In genomic region chr5:60959156-60959555, GRCh38 we compare ENCODE assay signal across 12 cellular contexts. TPM values are rescaled to one million over a fixed set of nuclear protein-coding genes. Genes with fewer than 3 reads are reported as not detected.
DNase-seq lines count a peak whose midpoint lies in the region; ATAC-seq and TF ChIP-seq lines count a peak whose summit lies in the region.
"Had no signal": no experiment of that assay in that cellular context is flagged by ENCODE, and none has a peak within 500 bp of the region (broad histone marks: within the 10 kb centered on the region; RNA-seq: fewer than 3 reads in every experiment).

No MANE protein-coding gene starts in this region.

- DNase-seq in SK-N-SH (peak; percentile 14), NCI-H69 (lab: John Stamatoyannopoulos, UW) (peak; percentile 46), epithelial cell of esophagus (ENCODE audit: low read depth) (peak; percentile 22), superior temporal gyrus (ENCODE audit: extremely low spot score) (peak; percentile 83), putamen (ENCODE audit: low spot score) (no peak), mesendoderm (no peak), hepatic stellate cell (ENCODE audit: low spot score) (no peak)
- DNase-seq: activated effector memory CD4-positive, alpha-beta T cell treated with Interleukin-2 at 50 U/mL for 16 hours; DMS153; H7; lower lobe of right lung had no signal

- H3K79me2 ChIP-seq in SK-N-SH (ENCODE audit: insufficient read depth) (peaks cover 55% of the 10 kb centered on the region; the same call in 1 of the 2 replicates), mesendoderm (ENCODE audit: control insufficient read depth, insufficient read depth, low read length) (no peaks in the 10 kb centered on the region)

- H2BK120ac ChIP-seq in mesendoderm (ENCODE audit: low read depth, low read length) = no peak overlapping the region

- H4K5ac ChIP-seq in mesendoderm (ENCODE audit: low read length) = no peak overlapping the region

- TF ChIP-seq CTCF in SK-N-SH (IDR thresholded peaks at IDR 0.05) (peak; percentile 62), epithelial cell of esophagus (IDR thresholded peaks at IDR 0.05; ENCODE audit: insufficient read depth, low read depth, low read length, missing control alignments) (no peak)

- H3K4me3 ChIP-seq in SK-N-SH (ENCODE audit: low read depth in 2 of 2, low read length in 1 of 2) (no peak overlapping the region), epithelial cell of esophagus (ENCODE audit: low read length) (no peak overlapping the region), mesendoderm (ENCODE audit: low read length) (no peak overlapping the region)
- H3K4me3 ChIP-seq: lower lobe of right lung had no signal

- peaks cover 6 to 7% of the 10 kb centered on the region in 2 experiments; a peak in 3 of 4 replicates for H3K4me1 ChIP-seq in SK-N-SH (ENCODE audit: control insufficient read depth in 1 of 2, insufficient read depth in 2 of 2, low read depth in 1 of 2, low read length in 1 of 2)
- H3K4me1 ChIP-seq in mesendoderm (ENCODE audit: control insufficient read depth, low read depth, low read length) = no peaks in the 10 kb centered on the region
- H3K4me1 ChIP-seq: lower lobe of right lung had no signal

- no peak overlapping the region for H4K8ac ChIP-seq in mesendoderm (ENCODE audit: low read depth, low read length)

- no peak overlapping the region for H2AFZ ChIP-seq in SK-N-SH (ENCODE audit: low read depth)

- no peak overlapping the region for H3K18ac ChIP-seq in mesendoderm (ENCODE audit: low read length)

- no peaks in the 10 kb centered on the region for H3K9me2 ChIP-seq in SK-N-SH

- H2BK15ac ChIP-seq in mesendoderm (replicated peaks; ENCODE audit: low read depth) = no peak overlapping the region

- CTCF ChIA-PET in SK-N-SH (lab: Yijun Ruan, JAX) = interaction anchor here (0.6 to 3.2 kb wide), 38 partner anchors 9 to 1346 kb away, joined by 3 to 22 read pairs (median 4); partner anchors contain the start of genes DEPDC1B, KIF2A and ZSWIM6

- TF ChIP-seq EP300 in SK-N-SH (IDR thresholded peaks at IDR 0.05; ENCODE audit: borderline replicate concordance in 1 of 2, low read depth in 1 of 2, low read length in 1 of 2) = no peak

- H3K27ac ChIP-seq in SK-N-SH (ENCODE audit: low read depth in 2 of 2, low read length in 1 of 2) = peak overlapping the region in 1 of 2 experiments; percentile 12; a peak in 1 of 4 replicates
- H3K27ac ChIP-seq in mesendoderm (ENCODE audit: low read depth, low read length) = no peak overlapping the region
- H3K27ac ChIP-seq: lower lobe of right lung had no signal

- H3K23ac ChIP-seq in mesendoderm (ENCODE audit: low read length) = no peak overlapping the region

- H3K4ac ChIP-seq in mesendoderm (ENCODE audit: low read depth, low read length) = no peak overlapping the region

- H3K27me3 ChIP-seq in SK-N-SH (ENCODE audit: insufficient read depth) = no peaks in the 10 kb centered on the region
- H3K27me3 ChIP-seq in mesendoderm (ENCODE audit: insufficient read depth, low read length, poor library complexity) = no peaks in the 10 kb centered on the region

- no peak overlapping the region for H2BK5ac ChIP-seq in mesendoderm (ENCODE audit: low read length)

- no peak overlapping the region for H2AK5ac ChIP-seq in mesendoderm (ENCODE audit: low read length)

- no peaks in the 10 kb centered on the region for H3K79me1 ChIP-seq in mesendoderm (ENCODE audit: low read length)

- POLR2A ChIA-PET in SK-N-SH (lab: Yijun Ruan, JAX) = no interaction called here

- peak; percentile 59 for TF ChIP-seq RAD21 in SK-N-SH (IDR thresholded peaks at IDR 0.05; ENCODE audit: low read length)

- H3K4me2 ChIP-seq in SK-N-SH (no peak overlapping the region), mesendoderm (ENCODE audit: low read length) (no peak overlapping the region)

- no peaks in the 10 kb centered on the region for H4K20me1 ChIP-seq in SK-N-SH (ENCODE audit: insufficient read depth)

- H3K9ac ChIP-seq in SK-N-SH (no peak overlapping the region), mesendoderm (ENCODE audit: low read length) (no peak overlapping the region)

- ATAC-seq in SK-N-SH treated with all-trans-retinoic acid at 6 μM for 48 hours = no peak
- ATAC-seq: lower lobe of right lung had no signal

- 0 out of 2 replicates have a peak, but pooled peaks cover 3% of the 10 kb centered on the region for H3K9me3 ChIP-seq in SK-N-SH
- H3K9me3 ChIP-seq: lower lobe of right lung had no signal

- no peak overlapping the region for H3K56ac ChIP-seq in mesendoderm (ENCODE audit: low read length)

- H3F3A ChIP-seq in SK-N-SH (replicated peaks; ENCODE audit: insufficient read depth) = no peaks in the 10 kb centered on the region

- H3K36me3 ChIP-seq in SK-N-SH (replicated peaks in 1 of 2; ENCODE audit: control insufficient read depth in 1 of 2, insufficient read depth in 2 of 2, low read length in 1 of 2) = no peaks in the 10 kb centered on the region
- H3K36me3 ChIP-seq in mesendoderm (ENCODE audit: control insufficient read depth, insufficient read depth, low read length) = no peaks in the 10 kb centered on the region
- H3K36me3 ChIP-seq: lower lobe of right lung had no signal

TF ChIP-seq in SK-N-SH, 30 proteins besides CTCF, POLR2A, EP300 and RAD21 (continues in another document):
- no peak for TF ChIP-seq TCF12 (IDR thresholded peaks at IDR 0.05)
- no peak for TF ChIP-seq PBX3 (IDR thresholded peaks at IDR 0.05)
- no peak for TF ChIP-seq RCOR1 (IDR thresholded peaks at IDR 0.05; ENCODE audit: low read length)
- TF ChIP-seq ELF1 (IDR thresholded peaks at IDR 0.05) = no peak
- no peak for TF ChIP-seq MAX (IDR thresholded peaks at IDR 0.05; ENCODE audit: low read depth)

TF ChIP-seq in SK-N-SH treated with all-trans-retinoic acid at 6 μM for 48 hours, 23 proteins besides CTCF, POLR2A, EP300 and RAD21 (continues in another document):
- TF ChIP-seq BACH2 (CRISPR knock-in tag; IDR thresholded peaks at IDR 0.05; ENCODE audit: borderline replicate concordance) (no peak), ZFP3 (CRISPR knock-in tag; IDR thresholded peaks at IDR 0.05) (no peak), CREB5 (CRISPR knock-in tag; IDR thresholded peaks at IDR 0.05; ENCODE audit: low read depth) (no peak), ZNF70 (CRISPR knock-in tag; IDR thresholded peaks at IDR 0.05) (no peak), ZFP30 (CRISPR knock-in tag; IDR thresholded peaks at IDR 0.05) (no peak), SNAI2 (CRISPR knock-in tag; IDR thresholded peaks at IDR 0.05) (no peak), GLIS3 (CRISPR knock-in tag; IDR thresholded peaks at IDR 0.05) (no peak), POU6F1 (CRISPR knock-in tag; IDR thresholded peaks at IDR 0.05; ENCODE audit: borderline replicate concordance, low read depth) (no peak), ZNF565 (CRISPR knock-in tag; conservative IDR thresholded peaks at IDR 0.05; ENCODE audit: low read depth) (no peak), ESRRG (CRISPR knock-in tag; IDR thresholded peaks at IDR 0.05) (no peak), RARB (CRISPR knock-in tag; IDR thresholded peaks at IDR 0.05) (no peak), PPARA (CRISPR knock-in tag; IDR thresholded peaks at IDR 0.05; ENCODE audit: borderline replicate concordance) (no peak), ISL1 (CRISPR knock-in tag; IDR thresholded peaks at IDR 0.05) (no peak), OSR1 (CRISPR knock-in tag; IDR thresholded peaks at IDR 0.05) (no peak), ZC3H10 (CRISPR knock-in tag; IDR thresholded peaks at IDR 0.05) (no peak), TOX (CRISPR knock-in tag; IDR thresholded peaks at IDR 0.05; ENCODE audit: borderline replicate concordance) (no peak)

RNA-seq across cellular contexts. Expression of gene NDUFAF2, which starts 14.2 kb away (rescaled TPM):
- 25.9 and 33.4 TPM in 2 replicates for polyA plus RNA-seq in SK-N-SH (2012; rRNA removed)
- polyA plus RNA-seq in SK-N-SH (2012; cell fraction: cytosol; rRNA removed) = 37.9 and 60.2 TPM in 2 replicates
- polyA plus RNA-seq in SK-N-SH (2012; cell fraction: nucleus; rRNA removed) = 7.5 and 9.3 TPM in 2 replicates
- 116 TPM for polyA plus RNA-seq in mesendoderm (2013, experiment 1 of 2)
- polyA plus RNA-seq in mesendoderm (2013, experiment 2 of 2) = 105 TPM

RNA-seq across cellular contexts. Expression of gene ERCC8, which starts 14.3 kb away (rescaled TPM):
- 11.6 and 19.8 TPM in 2 replicates for polyA plus RNA-seq in SK-N-SH (2012; rRNA removed)
- 18.0 and 22.7 TPM in 2 replicates for polyA plus RNA-seq in SK-N-SH (2012; cell fraction: cytosol; rRNA removed)
- 4.9 and 12.0 TPM in 2 replicates for polyA plus RNA-seq in SK-N-SH (2012; cell fraction: nucleus; rRNA removed)
- 8.3 TPM for polyA plus RNA-seq in mesendoderm (2013, experiment 1 of 2)
- polyA plus RNA-seq in mesendoderm (2013, experiment 2 of 2) = 8.4 TPM

Comparison
In these comparisons a context has a peak if more than half of its experiments do, and no peak if none do; other contexts are left out.
1. DNase-seq: peak in SK-N-SH (single experiment), NCI-H69 (single experiment), epithelial cell of esophagus (single experiment) and superior temporal gyrus (single experiment); none in putamen (single experiment), mesendoderm (single experiment) and hepatic stellate cell (single experiment).